18 cellular contexts compared by ENCODE assay signal in the genomic region with DNA sequence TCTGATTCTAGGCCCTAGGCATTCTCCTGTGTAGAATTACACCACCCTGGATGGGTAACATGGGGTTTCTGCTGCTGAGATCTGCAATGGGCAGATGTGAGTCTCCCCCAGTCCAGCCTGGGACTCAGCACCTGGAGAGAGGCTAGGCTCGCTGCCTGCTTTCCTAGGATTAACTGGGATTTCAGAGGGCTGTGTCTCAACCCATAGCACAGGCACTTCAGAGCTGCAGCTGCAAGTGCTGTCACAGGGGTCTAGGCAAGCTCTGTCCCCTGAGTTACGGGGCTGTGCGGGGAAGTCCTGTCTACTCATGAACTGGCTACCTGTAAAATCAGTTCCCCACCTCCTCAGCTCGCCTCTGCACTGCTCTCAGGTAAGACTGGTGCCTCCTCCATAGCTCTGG. TPM values are rescaled to one million over a fixed set of nuclear protein-coding genes. Genes with fewer than 3 reads are reported as not detected.
A peak's percentile ranks its signal among the peaks of the same experiment; 100 is the strongest.
DNase-seq lines count a peak whose midpoint lies in the region; ATAC-seq, FAIRE-seq and TF ChIP-seq lines count a peak whose summit lies in the region.
"Had no signal": no experiment of that assay in that cellular context is flagged by ENCODE, and none has a peak within 500 bp of the region (broad histone marks: within the 10 kb centered on the region; RNA-seq: fewer than 3 reads in every experiment).

No MANE protein-coding gene starts in this region.

- no CpG with 5 or more reads among the region's 4 CpGs for WGBS in mesendoderm (ENCODE audit: extremely low coverage, insufficient coverage, low lambda C conversion rate)
- WGBS in adrenal gland, 4 donors = 84 to 100% (median 95%) methylated on average over 3 to 4 of the region's 4 CpGs

- no peaks in the 10 kb centered on the region for H3K27me3 Mint-ChIP-seq in osteocyte (ENCODE audit: unreplicated experiment)
- H3K27me3 Mint-ChIP-seq: B cell had no signal

- TF ChIP-seq CTCF in D721Med (IDR thresholded peaks at IDR 0.05; ENCODE audit: insufficient read depth, missing control alignments) (no peak), WERI-Rb-1 (IDR thresholded peaks at IDR 0.05; ENCODE audit: low read depth, low read length) (no peak), adrenal gland (IDR thresholded peaks at IDR 0.05) (no peak), osteocyte (IDR thresholded peaks at IDR 0.05) (no peak)

- peaks cover 10% of the 10 kb centered on the region for H3K36me3 Mint-ChIP-seq in osteocyte (ENCODE audit: unreplicated experiment)
- H3K36me3 Mint-ChIP-seq: CD8-positive, alpha-beta T cell; IgD-negative memory B cell had no signal

- no peak overlapping the region for H2BK120ac ChIP-seq in mesendoderm (ENCODE audit: low read depth, low read length)

- no peak overlapping the region for H3K27ac Mint-ChIP-seq in osteocyte (ENCODE audit: unreplicated experiment)
- H3K27ac Mint-ChIP-seq: CD8-positive, alpha-beta T cell; HFFc6; IgD-negative memory B cell had no signal

- H3K56ac ChIP-seq in mesendoderm (ENCODE audit: low read length) = peak overlapping the region; percentile 34

- DNase-seq in D721Med (ENCODE audit: insufficient read length, low spot score) = peak; percentile 70
- peak; percentile 55 for DNase-seq in WERI-Rb-1
- DNase-seq in mesendoderm = no peak
- no peak for DNase-seq in adrenal gland
- DNase-seq in osteocyte (ENCODE audit: extremely low spot score, unreplicated experiment) = no peak
- DNase-seq: Calu3; CD8-positive, alpha-beta T cell; GOT3; H7; HFFc6 had no signal

- H3K23ac ChIP-seq in mesendoderm (ENCODE audit: low read length) = no peak overlapping the region

- H4K8ac ChIP-seq in mesendoderm (ENCODE audit: low read depth, low read length) = no peak overlapping the region

- H3K4me3 Mint-ChIP-seq in osteocyte (ENCODE audit: unreplicated experiment) = no peak overlapping the region
- H3K4me3 Mint-ChIP-seq: B cell; CD8-positive, alpha-beta T cell; HFFc6; IgD-negative memory B cell had no signal

- no peaks in the 10 kb centered on the region for H3K9me3 ChIP-seq in WERI-Rb-1 (ENCODE audit: severe bottlenecking)
- no peaks in the 10 kb centered on the region for H3K9me3 ChIP-seq in adrenal gland (replicated peaks in 1 of 3)
- H3K9me3 ChIP-seq: BLaER1 treated with 17β-estradiol and CSF1 and Interleukin-3, amounts not matched to agents 10 nM and 100 nM had no signal

- H3K9me3 Mint-ChIP-seq in osteocyte (ENCODE audit: unreplicated experiment) = no peaks in the 10 kb centered on the region
- H3K9me3 Mint-ChIP-seq: CD8-positive, alpha-beta T cell; HFFc6; IgD-negative memory B cell had no signal

- H3K4ac ChIP-seq in mesendoderm (ENCODE audit: low read depth, low read length) = no peak overlapping the region

- ATAC-seq in HG03439 (IDR thresholded peaks at IDR 0.05; ENCODE audit: unreplicated experiment) = no peak
- ATAC-seq: CD8-positive, alpha-beta T cell; HCT116 had no signal

- FAIRE-seq in D721Med (lab: Jason Lieb, UNC) = peak; percentile 88
- FAIRE-seq: G401.6, GM12891, HTR-8/SVneo had no signal

- H3K18ac ChIP-seq in mesendoderm (ENCODE audit: low read length) = no peak overlapping the region

- H2AK5ac ChIP-seq in mesendoderm (ENCODE audit: low read length) = no peak overlapping the region

- no peak for TF ChIP-seq POLR2A in adrenal gland (IDR thresholded peaks at IDR 0.05)

- H2BK5ac ChIP-seq in mesendoderm (ENCODE audit: low read length) = no peak overlapping the region

- H3K27me3 ChIP-seq in WERI-Rb-1 (ENCODE audit: insufficient read depth, low read depth, severe bottlenecking) (no peaks in the 10 kb centered on the region), mesendoderm (ENCODE audit: insufficient read depth, low read length, poor library complexity) (no peaks in the 10 kb centered on the region), adrenal gland (no peaks in the 10 kb centered on the region)
- H3K27me3 ChIP-seq: BLaER1 treated with 17β-estradiol and CSF1 and Interleukin-3, amounts not matched to agents 10 nM and 100 nM had no signal

- H3K4me2 ChIP-seq in mesendoderm (ENCODE audit: low read length) = no peak overlapping the region
- H3K4me2 ChIP-seq: BLaER1 treated with 17β-estradiol and CSF1 and Interleukin-3, amounts not matched to agents 10 nM and 100 nM had no signal

- peaks cover 20% of the 10 kb centered on the region for H3K79me1 ChIP-seq in mesendoderm (ENCODE audit: low read length)

- no peak overlapping the region for H3K4me3 ChIP-seq in WERI-Rb-1 (ENCODE audit: low read depth, low read length)
- no peak overlapping the region for H3K4me3 ChIP-seq in mesendoderm (ENCODE audit: low read length)
- H3K4me3 ChIP-seq in adrenal gland = no peak overlapping the region
- H3K4me3 ChIP-seq: BLaER1 treated with 17β-estradiol and CSF1 and Interleukin-3, amounts not matched to agents 10 nM and 100 nM had no signal

- H3K36me3 ChIP-seq in WERI-Rb-1 (no peaks in the 10 kb centered on the region), mesendoderm (ENCODE audit: control insufficient read depth, insufficient read depth, low read length) (no peaks in the 10 kb centered on the region), adrenal gland (replicated peaks in 1 of 2) (no peaks in the 10 kb centered on the region)

- peaks cover 5% of the 10 kb centered on the region for H3K4me1 ChIP-seq in mesendoderm (ENCODE audit: control insufficient read depth, low read depth, low read length)
- no peaks in the 10 kb centered on the region for H3K4me1 ChIP-seq in adrenal gland (replicated peaks in 1 of 2)

- H4K5ac ChIP-seq in mesendoderm (ENCODE audit: low read length) = peak overlapping the region; percentile 56

- H3K4me1 Mint-ChIP-seq in osteocyte (ENCODE audit: unreplicated experiment) = no peaks in the 10 kb centered on the region
- H3K4me1 Mint-ChIP-seq: IgD-negative memory B cell had no signal

- no peak overlapping the region for H2BK15ac ChIP-seq in mesendoderm (replicated peaks; ENCODE audit: low read depth)

- H3K27ac ChIP-seq in WERI-Rb-1 = no peak overlapping the region
- H3K27ac ChIP-seq in mesendoderm (ENCODE audit: low read depth, low read length) = no peak overlapping the region
- no peak overlapping the region for H3K27ac ChIP-seq in adrenal gland
- H3K27ac ChIP-seq: BLaER1 treated with 17β-estradiol and CSF1 and Interleukin-3, amounts not matched to agents 10 nM and 100 nM had no signal

- intact Hi-C loops in adrenal gland (cut with DNase I) = no loop called here

- peaks cover 13% of the 10 kb centered on the region for H3K79me2 ChIP-seq in mesendoderm (ENCODE audit: control insufficient read depth, insufficient read depth, low read length)

- no peak overlapping the region for H3K9ac ChIP-seq in mesendoderm (ENCODE audit: low read length)
- H3K9ac ChIP-seq: BLaER1 treated with 17β-estradiol and CSF1 and Interleukin-3, amounts not matched to agents 10 nM and 100 nM had no signal

RNA-seq across cellular contexts. Expression of gene CABLES1, which starts 51.5 kb away (rescaled TPM):
- polyA plus RNA-seq in mesendoderm (2013, experiment 1 of 2) = 15.9 TPM
- polyA plus RNA-seq in mesendoderm (2013, experiment 2 of 2) = 16.6 TPM
- total RNA-seq in adrenal gland (10 to 100 TPM in 2 of 8 donors, 1 to 10 TPM in 6; 4.1 to 11.9 (median 7.7) TPM), osteocyte (50.9 and 51.2 TPM in 2 replicates)
- polyA plus RNA-seq in adrenal gland = 1 to 10 TPM; 2.5 to 4.3 (median 3.6) TPM

Comparison
In these comparisons a context has a peak if more than half of its experiments do, and no peak if none do; other contexts are left out.
1. DNase-seq: peak in D721Med (single experiment) and WERI-Rb-1 (single experiment); none in mesendoderm (single experiment), adrenal gland (0 of 7) and osteocyte (single experiment).